In the genomic region with DNA sequence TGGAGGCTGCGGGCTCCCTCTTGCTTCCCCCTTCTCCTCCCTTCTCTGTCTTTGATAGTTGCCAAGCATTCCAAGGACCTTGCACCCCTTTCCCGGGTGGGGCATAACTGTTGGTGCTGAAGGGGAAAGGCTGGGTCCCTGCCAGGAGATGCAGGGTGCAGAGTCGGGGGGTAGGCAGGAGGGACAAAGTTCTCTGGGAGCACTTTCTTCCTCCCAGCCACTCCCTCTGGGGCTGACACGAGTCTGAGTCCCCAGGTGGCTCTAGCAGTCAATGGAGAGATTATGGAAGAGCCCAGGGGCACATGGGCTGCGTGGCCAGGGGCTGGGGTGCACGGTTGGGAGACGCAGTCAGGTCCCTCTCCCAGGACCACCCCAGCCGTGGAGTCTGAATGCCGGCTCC, we compare ENCODE assay signal across 1 cellular context.
TF ChIP-seq lines count a peak whose summit lies in the region.

No MANE protein-coding gene starts in this region.

TF ChIP-seq in HepG2, 621 proteins besides CTCF, POLR2A, EP300 and RAD21:
- TF ChIP-seq ZNF263 (CRISPR knock-in tag; IDR thresholded peaks at IDR 0.05) (peak; percentile 69), KAT7 (CRISPR knock-in tag; IDR thresholded peaks at IDR 0.05; ENCODE audit: borderline replicate concordance) (no peak)
TF ChIP-seq in HepG2: peak in this region for 1.
